Comparison of ENCODE assay signal across 11 cellular contexts in the genomic region with DNA sequence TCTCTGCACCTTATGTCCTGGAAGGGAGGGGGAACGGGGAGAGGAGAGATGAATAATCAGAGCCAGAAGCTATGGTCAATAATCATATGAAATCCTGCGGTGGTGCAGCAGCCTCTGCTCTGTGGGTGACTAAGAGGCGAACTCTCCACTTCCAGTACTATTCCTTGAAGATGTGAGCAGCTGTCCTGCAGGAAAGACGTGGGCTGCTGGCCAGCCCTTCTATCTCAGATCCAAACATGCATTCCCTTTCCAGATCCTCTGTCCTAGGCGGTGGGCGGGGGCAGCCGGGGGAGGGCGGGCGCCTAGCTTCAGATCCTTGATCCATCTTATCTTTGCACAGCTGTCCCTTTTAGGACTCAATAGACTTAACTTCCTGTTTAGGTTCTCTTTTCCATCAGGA. TPM values are rescaled to one million over a fixed set of nuclear protein-coding genes. Genes with fewer than 3 reads are reported as not detected.
A peak's percentile ranks its signal among the peaks of the same experiment; 100 is the strongest.
DNase-seq lines count a peak whose midpoint lies in the region; ATAC-seq and TF ChIP-seq lines count a peak whose summit lies in the region.
"Had no signal": no experiment of that assay in that cellular context is flagged by ENCODE, and none has a peak within 500 bp of the region (broad histone marks: within the 10 kb centered on the region; RNA-seq: fewer than 3 reads in every experiment).

No MANE protein-coding gene starts in this region.

- POLR2A ChIA-PET in activated CD4-positive, alpha-beta memory T cell treated with anti-CD3 and anti-CD28 coated beads for 36 hours (lab: Charles Lee) = no interaction called here

- H3K27ac ChIP-seq in VCaP = peak overlapping the region; percentile 16; the same call in 1 of the 2 replicates

- no peaks in the 10 kb centered on the region for H3K36me3 ChIP-seq in skeletal muscle satellite cell (ENCODE audit: insufficient read depth, low read length)

- H3K4me3 ChIP-seq in skeletal muscle satellite cell (ENCODE audit: low read length) = peak overlapping the region; percentile 7

- no peaks in the 10 kb centered on the region for H3K4me1 Mint-ChIP-seq in activated CD4-positive, alpha-beta memory T cell treated with anti-CD3 and anti-CD28 coated beads for 36 hours (ENCODE audit: low read depth)

- H3K27me3 Mint-ChIP-seq in activated CD4-positive, alpha-beta memory T cell treated with anti-CD3 and anti-CD28 coated beads for 36 hours = no peaks in the 10 kb centered on the region

- peak; percentile 89 for DNase-seq in HCEC 1CT
- DNase-seq in left ventricle myocardium superior = peak; percentile 83
- DNase-seq in HT-29 (ENCODE audit: low spot score) = no peak
- no peak for DNase-seq in 8988T
- DNase-seq in activated CD4-positive, alpha-beta memory T cell treated with anti-CD3 and anti-CD28 coated beads for 36 hours = no peak
- DNase-seq in SKM-1 (lab: John Stamatoyannopoulos, UW; ENCODE audit: unreplicated experiment) = no peak

- peak; percentile 96 for ATAC-seq in left ventricle myocardium superior

- intact Hi-C loops in left ventricle myocardium superior (cut with micrococcal nuclease) = no loop called here
- intact Hi-C loops in activated CD4-positive, alpha-beta memory T cell treated with anti-CD3 and anti-CD28 coated beads for 36 hours (cut with micrococcal nuclease) = no loop called here

- TF ChIP-seq CTCF in VCaP (conservative IDR thresholded peaks at IDR 0.05) = no peak

- H3K36me3 Mint-ChIP-seq in activated CD4-positive, alpha-beta memory T cell treated with anti-CD3 and anti-CD28 coated beads for 36 hours = no peaks in the 10 kb centered on the region

- H3K27ac Mint-ChIP-seq in activated CD4-positive, alpha-beta memory T cell treated with anti-CD3 and anti-CD28 coated beads for 36 hours = no peak overlapping the region

- H3K4me1 ChIP-seq in skeletal muscle satellite cell (ENCODE audit: control insufficient read depth, insufficient read depth, low read length) = peaks cover 11% of the 10 kb centered on the region

- no peaks in the 10 kb centered on the region for H3K9me3 ChIP-seq in skeletal muscle satellite cell (replicated peaks; ENCODE audit: low read length)

- CTCF ChIA-PET in activated CD4-positive, alpha-beta memory T cell treated with anti-CD3 and anti-CD28 coated beads for 36 hours (lab: Charles Lee) = interaction anchor here (1.2 kb wide), 1 partner anchor 13 kb away, joined by 3 read pairs; no protein-coding TSS in a partner anchor

- H3K27me3 ChIP-seq in skeletal muscle satellite cell (ENCODE audit: control insufficient read depth, insufficient read depth, low read length) = no peaks in the 10 kb centered on the region

- no peak overlapping the region for H3K9ac ChIP-seq in skeletal muscle satellite cell (ENCODE audit: low read depth, low read length)

- no peak overlapping the region for H3K4me3 Mint-ChIP-seq in activated CD4-positive, alpha-beta memory T cell treated with anti-CD3 and anti-CD28 coated beads for 36 hours

- H3K9me3 Mint-ChIP-seq in activated CD4-positive, alpha-beta memory T cell treated with anti-CD3 and anti-CD28 coated beads for 36 hours = no peaks in the 10 kb centered on the region

- peak overlapping the region; percentile 28 for H3K4me2 ChIP-seq in skeletal muscle satellite cell (ENCODE audit: low read length)

RNA-seq across cellular contexts. Expression of gene SPINK2, which starts 34.5 kb away (rescaled TPM):
- 0.74 TPM for total RNA-seq in left ventricle myocardium superior
- not detected in 2 replicates for total RNA-seq in skeletal muscle satellite cell (2012; rRNA removed)
- total RNA-seq in HT-29 (2014; rRNA removed; shearing (Covaris generic)) = not detected in 2 replicates
- total RNA-seq in activated CD4-positive, alpha-beta memory T cell treated with anti-CD3 and anti-CD28 coated beads for 36 hours = under 1 TPM in 1 of 2 experiments, not detected in 1; 0.51 TPM
- total RNA-seq: epithelial cell of proximal tubule, NCI-H460, ureter had no signal

Comparison
In these comparisons a context has a peak if more than half of its experiments do, and no peak if none do; other contexts are left out.
1. DNase-seq: peak in HCEC 1CT (single experiment) and left ventricle myocardium superior (single experiment); none in HT-29 (single experiment), 8988T (single experiment), activated CD4-positive, alpha-beta memory T cell treated with anti-CD3 and anti-CD28 coated beads for 36 hours (single experiment) and SKM-1 (single experiment).